Comparison of ENCODE assay signal across 28 cellular contexts in genomic region chr2:152548996-152549395, GRCh38.
DNase-seq lines count a peak whose midpoint lies in the region; ATAC-seq and TF ChIP-seq lines count a peak whose summit lies in the region.
"Had no signal": no experiment of that assay in that cellular context is flagged by ENCODE, and none has a peak within 500 bp of the region (broad histone marks: within the 10 kb centered on the region; RNA-seq: fewer than 3 reads in every experiment).

No MANE protein-coding gene starts in this region.

- no peaks in the 10 kb centered on the region for H3K9me3 Mint-ChIP-seq in nephron
- H3K9me3 Mint-ChIP-seq: activated CD4-positive, alpha-beta memory T cell treated with anti-CD3 and anti-CD28 coated beads, Interleukin-2, amount 10 ng/mL, durations not matched to agents 7 days and 5 days; CD4-positive, alpha-beta memory T cell; H9; naive B cell; stimulated activated effector memory CD8-positive, alpha-beta T cell treated with anti-CD3 and anti-CD28 coated beads, Interleukin-12 subunit alpha, Interleukin-12 subunit beta, amount 100 ng/mL, for 72 hours; T-helper 2 cell treated with Interferon-gamma antibody and Interleukin-4, amounts not matched to agents 5 μg/mL and 100 μg/mL, for 36 hours; type B pancreatic cell had no signal

- H4K5ac ChIP-seq in IMR-90 (ENCODE audit: low read depth, low read length): no peak overlapping the region

- H3K27ac Mint-ChIP-seq in nephron: peak overlapping the region; percentile 16 to 33 (median 19)
- H3K27ac Mint-ChIP-seq: activated CD4-positive, alpha-beta memory T cell treated with anti-CD3 and anti-CD28 coated beads, Interleukin-2, amount 10 ng/mL, durations not matched to agents 7 days and 5 days; CD4-positive, alpha-beta memory T cell; naive B cell; stimulated activated effector memory CD8-positive, alpha-beta T cell treated with anti-CD3 and anti-CD28 coated beads, Interleukin-12 subunit alpha, Interleukin-12 subunit beta, amount 100 ng/mL, for 72 hours; T-helper 2 cell treated with Interferon-gamma antibody and Interleukin-4, amounts not matched to agents 5 μg/mL and 100 μg/mL, for 36 hours; type B pancreatic cell had no signal

- DNase-seq in AG10803 (ENCODE audit: low read depth) (peak; percentile 56), IMR-90 (peak; percentile 72), NCI-H1092 (lab: John Stamatoyannopoulos, UW) (no peak), iPS-NIHi7 (ENCODE audit: extremely low spot score) (no peak), posterior cingulate gyrus (no peak), AG20443 (ENCODE audit: low spot score) (no peak)
- DNase-seq: 8988T; activated CD4-positive, alpha-beta memory T cell treated with anti-CD3 and anti-CD28 coated beads, Interleukin-2, amount 10 ng/mL, durations not matched to agents 7 days and 5 days; activated naive CD4-positive, alpha-beta T cell treated with anti-CD3 and anti-CD28 coated beads, Interleukin-2, amount 50 U/mL, for 16 hours; AML-193; CD4-positive, alpha-beta memory T cell; effector CD4-positive, alpha-beta T cell; H9; head of caudate nucleus; midbrain; naive B cell; NCI-H1417; NCI-H2029 treated with DMSO at 0.1 percent for 48 hours; NCI-H526 treated with DMSO at 0.1 percent for 48 hours; PC-9; SHP77; stimulated activated CD4-positive, alpha-beta T cell treated with anti-CD3 and anti-CD28 coated beads, Interleukin-15, amount 100 ng/mL, for 24 hours had no signal

- no peak overlapping the region for H3K4ac ChIP-seq in IMR-90 (ENCODE audit: low read depth, low read length)

- no peak overlapping the region for H3K9ac ChIP-seq in IMR-90 (ENCODE audit: low read depth, low read length)

- no peak overlapping the region for H2AFZ ChIP-seq in IMR-90 (replicated peaks; ENCODE audit: low read length, poor library complexity)
- H2AFZ ChIP-seq: PC-9 had no signal

- H3K4me2 ChIP-seq in IMR-90 (ENCODE audit: low read depth, low read length): peak overlapping the region; percentile 36; the same call in 1 of the 2 replicates
- H3K4me2 ChIP-seq: PC-9 had no signal

- in situ Hi-C loops in IMR-90 (cut with MboI; ENCODE audit: low sequenced_read_pairs): no loop called here

- no peak overlapping the region for H3K18ac ChIP-seq in IMR-90 (ENCODE audit: low read depth, low read length)

- no peak overlapping the region for H2BK15ac ChIP-seq in IMR-90 (ENCODE audit: low read depth, low read length)

- POLR2A ChIA-PET in IMR-90 (lab: Charles Lee; ENCODE audit: unreplicated experiment): interaction anchor here (1.1 kb wide), 1 partner anchor 9 kb away, joined by 3 read pairs; no protein-coding TSS in a partner anchor

- intact Hi-C loops in IMR-90 (cut with micrococcal nuclease) (no loop called here), posterior cingulate gyrus (cut with DNase I) (no loop called here)

- no peaks in the 10 kb centered on the region for H3K27me3 Mint-ChIP-seq in nephron (ENCODE audit: low read depth)
- H3K27me3 Mint-ChIP-seq: naive B cell, type B pancreatic cell had no signal

- dilution Hi-C loops in IMR-90 (cut with HindIII; ENCODE audit: low sequenced_read_pairs, unreplicated experiment): no loop called here

- H3K14ac ChIP-seq in IMR-90 (replicated peaks; ENCODE audit: low read depth, low read length): no peak overlapping the region

- H4K91ac ChIP-seq in IMR-90 (ENCODE audit: insufficient read depth, low read depth, low read length): 0 out of 2 replicates have a peak overlapping the region, but pooled peaks have one; percentile 4

- H4K20me1 ChIP-seq in IMR-90 (ENCODE audit: insufficient read depth, low read length): no peaks in the 10 kb centered on the region

- H3K56ac ChIP-seq in IMR-90 (ENCODE audit: extremely low read depth, insufficient read depth, low read length): no peak overlapping the region

- no peaks in the 10 kb centered on the region for H3K36me3 ChIP-seq in IMR-90 (ENCODE audit: control insufficient read depth, insufficient read depth, low read length)
- H3K36me3 ChIP-seq: neutrophil had no signal

- H3K27me3 ChIP-seq in IMR-90 (ENCODE audit: control insufficient read depth, insufficient read depth, low read length): no peaks in the 10 kb centered on the region
- H3K27me3 ChIP-seq: neutrophil had no signal

- CTCF ChIA-PET in IMR-90 (lab: Yijun Ruan, JAX): interaction anchor here (1.0 kb wide), 1 partner anchor 127 kb away, joined by 3 read pairs; no protein-coding TSS in a partner anchor

- H2BK20ac ChIP-seq in IMR-90 (ENCODE audit: low read depth, low read length): no peak overlapping the region

- no CpG with 5 or more reads among the region's 3 CpGs for whole genome bisulfite sequencing in IMR-90 (ENCODE audit: extremely low coverage in 2 of 2, insufficient read length in 1 of 2), 2 experiments

- no peaks in the 10 kb centered on the region for H3K9me3 ChIP-seq in IMR-90 (ENCODE audit: control insufficient read depth, insufficient read depth, low read length)
- H3K9me3 ChIP-seq: neutrophil had no signal

- no peak for TF ChIP-seq POLR2A in IMR-90 (IDR thresholded peaks at IDR 0.05; ENCODE audit: low read depth, low read length)

- H2AK5ac ChIP-seq in IMR-90 (ENCODE audit: low read depth, low read length): no peak overlapping the region

- peak; percentile 83 for ATAC-seq in IMR-90 (ENCODE audit: low read depth)
- ATAC-seq: stimulated activated effector memory CD8-positive, alpha-beta T cell treated with anti-CD3 and anti-CD28 coated beads, Interleukin-12 subunit alpha, Interleukin-12 subunit beta, amount 100 ng/mL, for 72 hours had no signal

- TF ChIP-seq CTCF in AG10803 (conservative IDR thresholded peaks at IDR 0.05; ENCODE audit: low read length): no peak
- no peak for TF ChIP-seq CTCF in IMR-90 (conservative IDR thresholded peaks at IDR 0.05; ENCODE audit: low read depth, low read length)
- TF ChIP-seq CTCF in nephron (IDR thresholded peaks at IDR 0.05; ENCODE audit: unreplicated experiment in 3 of 3): no peak

- no peak overlapping the region for H2BK120ac ChIP-seq in IMR-90 (ENCODE audit: low read depth, low read length)

- H3K23ac ChIP-seq in IMR-90 (ENCODE audit: low read depth, low read length): no peak overlapping the region

- peaks cover 32% of the 10 kb centered on the region for H3K36me3 Mint-ChIP-seq in nephron (ENCODE audit: low read depth)
- H3K36me3 Mint-ChIP-seq: CD4-positive, alpha-beta memory T cell; naive B cell; stimulated activated effector memory CD8-positive, alpha-beta T cell treated with anti-CD3 and anti-CD28 coated beads, Interleukin-12 subunit alpha, Interleukin-12 subunit beta, amount 100 ng/mL, for 72 hours had no signal

- H2BK5ac ChIP-seq in IMR-90 (ENCODE audit: low read depth, low read length, poor library complexity, severe bottlenecking): peak overlapping the region; percentile 56

- TF ChIP-seq RAD21 in IMR-90 (IDR thresholded peaks at IDR 0.05; ENCODE audit: low read length): no peak

- H3K79me1 ChIP-seq in IMR-90 (ENCODE audit: low read depth in 1 of 2, low read length in 2 of 2): peaks cover 5 to 9% of the 10 kb centered on the region in 2 experiments; a peak in 3 of 4 replicates

- no peak overlapping the region for H2AK9ac ChIP-seq in IMR-90 (replicated peaks; ENCODE audit: low read depth, low read length, poor library complexity)

- H3K27ac ChIP-seq in IMR-90 (ENCODE audit: insufficient read depth, low read length) (no peak overlapping the region), cingulate gyrus (ENCODE audit: low read depth, low read length) (peak overlapping the region; percentile 21)
- H3K27ac ChIP-seq: neutrophil, PC-9 had no signal

- H3K9me1 ChIP-seq in IMR-90 (ENCODE audit: insufficient read depth, low read length): peaks cover 11% of the 10 kb centered on the region; the same call in 1 of the 2 replicates

- BruUV-seq in IMR-90 (replicated peaks; lab: Mats Ljungman, UMichigan): no TSS peak

- peaks cover 58% of the 10 kb centered on the region for H3K4me1 Mint-ChIP-seq in nephron
- H3K4me1 Mint-ChIP-seq: activated CD4-positive, alpha-beta memory T cell treated with anti-CD3 and anti-CD28 coated beads, Interleukin-2, amount 10 ng/mL, durations not matched to agents 7 days and 5 days; CD4-positive, alpha-beta memory T cell; naive B cell; stimulated activated effector memory CD8-positive, alpha-beta T cell treated with anti-CD3 and anti-CD28 coated beads, Interleukin-12 subunit alpha, Interleukin-12 subunit beta, amount 100 ng/mL, for 72 hours had no signal

- no peak overlapping the region for H4K8ac ChIP-seq in IMR-90 (ENCODE audit: low read depth in 2 of 2, low read length in 2 of 2)

- no peak overlapping the region for H3K4me3 Mint-ChIP-seq in nephron
- H3K4me3 Mint-ChIP-seq: activated CD4-positive, alpha-beta memory T cell treated with anti-CD3 and anti-CD28 coated beads, Interleukin-2, amount 10 ng/mL, durations not matched to agents 7 days and 5 days; CD4-positive, alpha-beta memory T cell; H9; naive B cell; stimulated activated effector memory CD8-positive, alpha-beta T cell treated with anti-CD3 and anti-CD28 coated beads, Interleukin-12 subunit alpha, Interleukin-12 subunit beta, amount 100 ng/mL, for 72 hours; T-helper 2 cell treated with Interferon-gamma antibody and Interleukin-4, amounts not matched to agents 5 μg/mL and 100 μg/mL, for 36 hours; type B pancreatic cell had no signal

- H3K4me3 ChIP-seq in AG10803 (ENCODE audit: low read length) (no peak overlapping the region), IMR-90 (ENCODE audit: insufficient read depth, low read depth, low read length) (no peak overlapping the region)
- H3K4me3 ChIP-seq: PC-9 had no signal

- H3K4me1 ChIP-seq in IMR-90 (ENCODE audit: control insufficient read depth, insufficient read depth, low read length): peaks cover 12% of the 10 kb centered on the region

TF ChIP-seq in IMR-90, 13 proteins besides CTCF, POLR2A, EP300 and RAD21 (continues in another document):
- TF ChIP-seq NFE2L2 (IDR thresholded peaks at IDR 0.05; ENCODE audit: low read depth, low read length) (no peak), RFX5 (IDR thresholded peaks at IDR 0.05; ENCODE audit: low read depth, low read length) (no peak), BHLHE40 (IDR thresholded peaks at IDR 0.05; ENCODE audit: low read depth, low read length) (no peak), SMC3 (IDR thresholded peaks at IDR 0.05; ENCODE audit: low read depth, low read length) (no peak), MXI1 (IDR thresholded peaks at IDR 0.05; ENCODE audit: borderline replicate concordance, low read depth, low read length) (no peak), USF2 (IDR thresholded peaks at IDR 0.05; ENCODE audit: low read depth, low read length) (no peak), CHD1 (IDR thresholded peaks at IDR 0.05; ENCODE audit: low read depth, low read length) (no peak)

Comparison
In these comparisons a context has a peak if more than half of its experiments do, and no peak if none do; other contexts are left out.
1. DNase-seq: peak in AG10803 (single experiment) and IMR-90 (single experiment); none in NCI-H1092 (single experiment), iPS-NIHi7 (single experiment), posterior cingulate gyrus (0 of 10) and AG20443 (single experiment).